ENCODE assay signal across 8 cellular contexts in genomic region chr21:14120091-14120734, GRCh38.
A peak's percentile ranks its signal among the peaks of the same experiment; 100 is the strongest.
DNase-seq lines count a peak whose midpoint lies in the region; ATAC-seq and TF ChIP-seq lines count a peak whose summit lies in the region.

No MANE protein-coding gene starts in this region.

- CTCF ChIA-PET in activated CD4-positive, alpha-beta T cell treated with anti-CD3 and anti-CD28 coated beads, Interleukin-2, amount 10 ng/mL, durations not matched to agents 7 days and 5 days (lab: Charles Lee): interaction anchor here (0.6 to 1.4 kb wide), 4 partner anchors 9 to 106 kb away, joined by 3 to 4 read pairs (median 4); no protein-coding TSS in a partner anchor

- no peaks in the 10 kb centered on the region for H3F3A ChIP-seq in GM23338 (replicated peaks; ENCODE audit: low read depth)

- POLR2A ChIA-PET in activated CD4-positive, alpha-beta T cell treated with anti-CD3 and anti-CD28 coated beads, Interleukin-2, amount 10 ng/mL, durations not matched to agents 7 days and 5 days (lab: Charles Lee): no interaction called here

- H3K9me2 ChIP-seq in GM23338 (ENCODE audit: insufficient read depth): no peaks in the 10 kb centered on the region

- no peaks in the 10 kb centered on the region for H3K36me3 ChIP-seq in GM23338 (ENCODE audit: insufficient read depth)

- ATAC-seq in GM23338: peak; percentile 85
- no peak for ATAC-seq in right cardiac atrium

- H3K4me1 ChIP-seq in GM23338 (ENCODE audit: insufficient read depth) (no peaks in the 10 kb centered on the region), right cardiac atrium (ENCODE audit: control insufficient read depth, insufficient read depth, low read length) (no peaks in the 10 kb centered on the region)

- H4K20me1 ChIP-seq in GM23338 (replicated peaks; ENCODE audit: insufficient read depth): no peaks in the 10 kb centered on the region

- H3K4me3 ChIP-seq in GM23338 (no peak overlapping the region), right cardiac atrium (ENCODE audit: low read length) (no peak overlapping the region)

- no peak overlapping the region for H3K27ac ChIP-seq in GM23338 (ENCODE audit: low read depth)
- no peak overlapping the region for H3K27ac ChIP-seq in right cardiac atrium (ENCODE audit: low read length)

- H3K4me2 ChIP-seq in GM23338: no peak overlapping the region

- no peaks in the 10 kb centered on the region for H3K9me3 ChIP-seq in right cardiac atrium (ENCODE audit: control insufficient read depth, low read length)

- H3K9me3 Mint-ChIP-seq in GM23338: no peaks in the 10 kb centered on the region
- H3K9me3 Mint-ChIP-seq in activated CD4-positive, alpha-beta T cell treated with anti-CD3 and anti-CD28 coated beads, Interleukin-2, amount 10 ng/mL, durations not matched to agents 7 days and 5 days: peaks cover 5% of the 10 kb centered on the region

- H3K36me3 Mint-ChIP-seq in GM23338 (ENCODE audit: low read depth): no peaks in the 10 kb centered on the region
- no peaks in the 10 kb centered on the region for H3K36me3 Mint-ChIP-seq in activated CD4-positive, alpha-beta T cell treated with anti-CD3 and anti-CD28 coated beads, Interleukin-2, amount 10 ng/mL, durations not matched to agents 7 days and 5 days (ENCODE audit: low read depth)

- peak; percentile 26 to 31 for DNase-seq in activated CD4-positive, alpha-beta T cell treated with anti-CD3 and anti-CD28 coated beads for 24 hours (ENCODE audit: low read depth in 2 of 2)
- DNase-seq in activated CD4-positive, alpha-beta T cell treated with anti-CD3 and anti-CD28 coated beads, Interleukin-2, amount 50 U/mL, for 1 hour: no peak
- DNase-seq in GM23338 (ENCODE audit: low spot score): peak; percentile 82
- DNase-seq in M059J (ENCODE audit: low read depth): peak; percentile 15
- peak; percentile 51 for DNase-seq in activated CD4-positive, alpha-beta T cell treated with anti-CD3 and anti-CD28 coated beads, Interleukin-2, amount 10 ng/mL, durations not matched to agents 7 days and 5 days
- DNase-seq in right cardiac atrium: peak in 2 of 3 donors; percentile 17 to 54
- peak in 2 of 3 donors; percentile 7 to 46 for DNase-seq in stimulated activated CD4-positive, alpha-beta T cell treated with anti-CD3 and anti-CD28 coated beads, TNF-alpha, amount 100 ng/mL, for 48 hours (ENCODE audit: low read depth in 3 of 3)
- no peak for DNase-seq in 8988T

- H3K4me1 Mint-ChIP-seq in GM23338: peaks cover 5% of the 10 kb centered on the region; the same call in 2 of the 3 replicates
- H3K4me1 Mint-ChIP-seq in activated CD4-positive, alpha-beta T cell treated with anti-CD3 and anti-CD28 coated beads, Interleukin-2, amount 10 ng/mL, durations not matched to agents 7 days and 5 days: peaks cover 23% of the 10 kb centered on the region

- no peaks in the 10 kb centered on the region for H3K27me3 Mint-ChIP-seq in GM23338 (ENCODE audit: insufficient read depth, low read depth, poor library complexity)
- H3K27me3 Mint-ChIP-seq in activated CD4-positive, alpha-beta T cell treated with anti-CD3 and anti-CD28 coated beads, Interleukin-2, amount 10 ng/mL, durations not matched to agents 7 days and 5 days: no peaks in the 10 kb centered on the region

- H3K4me3 Mint-ChIP-seq in GM23338: no peak overlapping the region
- H3K4me3 Mint-ChIP-seq in activated CD4-positive, alpha-beta T cell treated with anti-CD3 and anti-CD28 coated beads, Interleukin-2, amount 10 ng/mL, durations not matched to agents 7 days and 5 days: no peak overlapping the region

- intact Hi-C loops in right cardiac atrium (cut with DNase I): no loop called here

- peak; percentile 78 to 99 for TF ChIP-seq CTCF in GM23338 (conservative IDR thresholded peaks at IDR 0.05; ENCODE audit: low read depth in 2 of 2)

- no peak overlapping the region for H3K27ac Mint-ChIP-seq in GM23338
- peak overlapping the region; percentile 7 for H3K27ac Mint-ChIP-seq in activated CD4-positive, alpha-beta T cell treated with anti-CD3 and anti-CD28 coated beads, Interleukin-2, amount 10 ng/mL, durations not matched to agents 7 days and 5 days

- peak overlapping the region; percentile 4; the same call in 1 of the 2 replicates for H2AFZ ChIP-seq in GM23338

- H3K27me3 ChIP-seq in GM23338 (ENCODE audit: insufficient read depth): no peaks in the 10 kb centered on the region
- H3K27me3 ChIP-seq in right cardiac atrium (ENCODE audit: control insufficient read depth, insufficient read depth): no peaks in the 10 kb centered on the region

- no peaks in the 10 kb centered on the region for H3K79me2 ChIP-seq in GM23338 (replicated peaks; ENCODE audit: insufficient read depth)

- 31% methylated on average over 4 of the region's 4 CpGs for WGBS in right cardiac atrium

TF ChIP-seq in GM23338, 12 proteins besides CTCF, POLR2A, EP300 and RAD21 (continues in another document):
- TF ChIP-seq CREB1 (CRISPR knock-in tag; IDR thresholded peaks at IDR 0.05; ENCODE audit: low read depth): no peak
- TF ChIP-seq JUNB (IDR thresholded peaks at IDR 0.05; ENCODE audit: unreplicated experiment): no peak
- TF ChIP-seq ZNF462 (CRISPR knock-in tag; IDR thresholded peaks at IDR 0.05): no peak
- no peak for TF ChIP-seq ZNF114 (CRISPR knock-in tag; IDR thresholded peaks at IDR 0.05)
- no peak for TF ChIP-seq EZH2 (IDR thresholded peaks at IDR 0.05; ENCODE audit: low read depth, unreplicated experiment)

Comparison
In these comparisons a context has a peak if more than half of its experiments do, and no peak if none do; other contexts are left out.
1. DNase-seq: peak in activated CD4-positive, alpha-beta T cell treated with anti-CD3 and anti-CD28 coated beads for 24 hours (2 of 2), GM23338 (single experiment), M059J (single experiment), activated CD4-positive, alpha-beta T cell treated with anti-CD3 and anti-CD28 coated beads, Interleukin-2, amount 10 ng/mL, durations not matched to agents 7 days and 5 days (single experiment), right cardiac atrium (2 of 3) and stimulated activated CD4-positive, alpha-beta T cell treated with anti-CD3 and anti-CD28 coated beads, TNF-alpha, amount 100 ng/mL, for 48 hours (2 of 3); none in activated CD4-positive, alpha-beta T cell treated with anti-CD3 and anti-CD28 coated beads, Interleukin-2, amount 50 U/mL, for 1 hour (single experiment) and 8988T (single experiment).